17 cellular contexts compared by ENCODE assay signal in genomic region chr12:109346920-109347319, GRCh38. TPM values are rescaled to one million over a fixed set of nuclear protein-coding genes. Genes with fewer than 3 reads are reported as not detected.
DNase-seq lines count a peak whose midpoint lies in the region; ATAC-seq, FAIRE-seq and TF ChIP-seq lines count a peak whose summit lies in the region.
"Had no signal": no experiment of that assay in that cellular context is flagged by ENCODE, and none has a peak within 500 bp of the region (broad histone marks: within the 10 kb centered on the region; RNA-seq: fewer than 3 reads in every experiment).

No MANE protein-coding gene starts in this region.

- H3K27ac Mint-ChIP-seq in activated naive CD4-positive, alpha-beta T cell treated with anti-CD3 and anti-CD28 coated beads for 36 hours: no peak overlapping the region
- no peak overlapping the region for H3K27ac Mint-ChIP-seq in neural progenitor cell
- H3K27ac Mint-ChIP-seq in effector memory CD8-positive, alpha-beta T cell: no peak overlapping the region
- H3K27ac Mint-ChIP-seq: T-helper 17 cell had no signal

- H3K9me3 ChIP-seq in GM12878 (replicated peaks; ENCODE audit: control insufficient read depth, insufficient read depth, low read length) (no peaks in the 10 kb centered on the region; the same call in 2 of the 3 replicates), neural progenitor cell (ENCODE audit: low read depth) (no peaks in the 10 kb centered on the region)

- H3K4me3 ChIP-seq in HFF-Myc (replicated peaks; ENCODE audit: low read depth, low read length) (no peak overlapping the region), GM12878 (no peak overlapping the region), neural progenitor cell (no peak overlapping the region)
- H3K4me3 ChIP-seq: dorsolateral prefrontal cortex had no signal

- H3K4me3 Mint-ChIP-seq in activated naive CD4-positive, alpha-beta T cell treated with anti-CD3 and anti-CD28 coated beads for 36 hours: no peak overlapping the region
- H3K4me3 Mint-ChIP-seq in neural progenitor cell: no peak overlapping the region
- no peak overlapping the region for H3K4me3 Mint-ChIP-seq in effector memory CD8-positive, alpha-beta T cell
- H3K4me3 Mint-ChIP-seq: T-helper 17 cell had no signal

- H3K27ac ChIP-seq in GM12878 (ENCODE audit: control insufficient read depth, insufficient read depth) (no peak overlapping the region), neural progenitor cell (no peak overlapping the region)
- H3K27ac ChIP-seq: dorsolateral prefrontal cortex, KMS-11 had no signal

- no peak for FAIRE-seq in GM12878 (lab: Jason Lieb, UNC)
- FAIRE-seq: small intestine had no signal

- POLR2A ChIA-PET in GM12878 (lab: Charles Lee): no interaction called here

- H3K27me3 Mint-ChIP-seq in activated naive CD4-positive, alpha-beta T cell treated with anti-CD3 and anti-CD28 coated beads for 36 hours (ENCODE audit: low read depth): peaks cover 9% of the 10 kb centered on the region
- H3K27me3 Mint-ChIP-seq in neural progenitor cell (ENCODE audit: insufficient read depth, low read depth): peaks cover 2% of the 10 kb centered on the region
- peaks cover 23 to 25% of the 10 kb centered on the region in 2 donors for H3K27me3 Mint-ChIP-seq in effector memory CD8-positive, alpha-beta T cell

- H3K9ac ChIP-seq in GM12878 (ENCODE audit: control insufficient read depth, insufficient read depth, low read length) (no peak overlapping the region), neural progenitor cell (no peak overlapping the region)
- H3K9ac ChIP-seq: KMS-11 had no signal

- TF ChIP-seq RAD21 in GM12878 (IDR thresholded peaks at IDR 0.05; ENCODE audit: insufficient read depth, low read depth, low read length): peak; percentile 2; the same call in 1 of the 2 replicates

- no peak for TF ChIP-seq POLR2A in GM12878 (IDR thresholded peaks at IDR 0.05; ENCODE audit: low read depth, low read length)

- WGBS in GM12878 (ENCODE audit: insufficient coverage, insufficient replicate concordance, low lambda C conversion rate, missing lambda C conversion rate): 26% methylated on average over 2 of the region's 3 CpGs

- TF ChIP-seq CTCF in HFF-Myc (IDR thresholded peaks at IDR 0.05; ENCODE audit: low read depth, low read length, missing control alignments): peak; percentile 38
- TF ChIP-seq CTCF in GM12878 (IDR thresholded peaks at IDR 0.05 in 2 of 3, conservative IDR thresholded peaks at IDR 0.05 in 1 of 3; ENCODE audit: control insufficient read depth in 2 of 3, extremely low read depth in 1 of 3, insufficient read depth in 1 of 3, low read depth in 3 of 3, low read length in 3 of 3): peak in 1 of 3 experiments; percentile 22; a peak in 1 of 6 replicates
- peak; percentile 34 for TF ChIP-seq CTCF in neural progenitor cell (IDR thresholded peaks at IDR 0.05)

- DNase-seq in activated naive CD4-positive, alpha-beta T cell treated with anti-CD3 and anti-CD28 coated beads for 36 hours: peak; percentile 26
- no peak for DNase-seq in activated naive CD4-positive, alpha-beta T cell (lab: John Stamatoyannopoulos, UW)
- no peak for DNase-seq in HFF-Myc (ENCODE audit: extremely low read depth, low read depth)
- DNase-seq in GM12878 (ENCODE audit: low read depth, low spot score): no peak
- no peak for DNase-seq in neural progenitor cell (ENCODE audit: low spot score)
- no peak for DNase-seq in COLO668 (lab: John Stamatoyannopoulos, UW; ENCODE audit: unreplicated experiment)
- no peak for DNase-seq in effector memory CD8-positive, alpha-beta T cell
- DNase-seq in NCI-H524 treated with DMSO at 0.1 percent for 48 hours (lab: John Stamatoyannopoulos, UW): no peak
- DNase-seq: activated gamma-delta T cell, dorsolateral prefrontal cortex, foreskin fibroblast, nucleus accumbens, T-helper 17 cell had no signal

- in situ Hi-C loops in GM12878 (cut with MboI): no loop called here

- H3K4me2 ChIP-seq in GM12878 (ENCODE audit: control insufficient read depth, insufficient read depth): no peak overlapping the region
- no peak overlapping the region for H3K4me2 ChIP-seq in neural progenitor cell
- H3K4me2 ChIP-seq: KMS-11 had no signal

- no peak for TF ChIP-seq EP300 in GM12878 (IDR thresholded peaks at IDR 0.05; ENCODE audit: borderline replicate concordance in 1 of 2, control insufficient read depth in 1 of 2, low read depth in 2 of 2, low read length in 2 of 2)

- intact Hi-C loops in activated naive CD4-positive, alpha-beta T cell treated with anti-CD3 and anti-CD28 coated beads for 36 hours (cut with micrococcal nuclease): loop anchor here (2.0 kb wide), 1 partner anchor 46 kb away; no protein-coding TSS in a partner anchor
- intact Hi-C loops in GM12878 (cut with micrococcal nuclease; ENCODE audit: unreplicated experiment): no loop called here

- SMC1A ChIA-PET in GM12878 (lab: Charles Lee; ENCODE audit: uncharacterized antibody, unreplicated experiment): no interaction called here

- no peaks in the 10 kb centered on the region for H3K27me3 ChIP-seq in GM12878 (replicated peaks in 1 of 2; ENCODE audit: control insufficient read depth in 2 of 2, insufficient read depth in 2 of 2, low read length in 1 of 2)
- H3K27me3 ChIP-seq in neural progenitor cell: peaks cover 6% of the 10 kb centered on the region

- no peaks in the 10 kb centered on the region for H3K4me1 Mint-ChIP-seq in activated naive CD4-positive, alpha-beta T cell treated with anti-CD3 and anti-CD28 coated beads for 36 hours (ENCODE audit: low read depth)
- H3K4me1 Mint-ChIP-seq in neural progenitor cell: no peaks in the 10 kb centered on the region
- H3K4me1 Mint-ChIP-seq in effector memory CD8-positive, alpha-beta T cell (ENCODE audit: low read depth in 2 of 2): no peaks in the 10 kb centered on the region
- H3K4me1 Mint-ChIP-seq: T-helper 17 cell had no signal

- CTCF ChIA-PET in activated naive CD4-positive, alpha-beta T cell treated with anti-CD3 and anti-CD28 coated beads for 36 hours (lab: Charles Lee): interaction anchor here (0.8 to 1.9 kb wide), 2 partner anchors 35 to 38 kb away, joined by 3 to 5 read pairs; no protein-coding TSS in a partner anchor
- CTCF ChIA-PET in GM12878 (lab: Yijun Ruan, JAX): no interaction called here

- H3K36me3 Mint-ChIP-seq in activated naive CD4-positive, alpha-beta T cell treated with anti-CD3 and anti-CD28 coated beads for 36 hours (ENCODE audit: low read depth): no peaks in the 10 kb centered on the region
- no peaks in the 10 kb centered on the region for H3K36me3 Mint-ChIP-seq in neural progenitor cell
- no peaks in the 10 kb centered on the region for H3K36me3 Mint-ChIP-seq in effector memory CD8-positive, alpha-beta T cell (ENCODE audit: insufficient read depth)

- H3K36me3 ChIP-seq in GM12878 (ENCODE audit: control insufficient read depth in 2 of 2, insufficient read depth in 2 of 2, low read length in 1 of 2) (no peaks in the 10 kb centered on the region), neural progenitor cell (no peaks in the 10 kb centered on the region)

- no peak for ATAC-seq in GM12878
- no peak for ATAC-seq in effector memory CD8-positive, alpha-beta T cell (replicated peaks)
- ATAC-seq: T-helper 17 cell had no signal

- no peaks in the 10 kb centered on the region for H3K9me3 Mint-ChIP-seq in activated naive CD4-positive, alpha-beta T cell treated with anti-CD3 and anti-CD28 coated beads for 36 hours
- H3K9me3 Mint-ChIP-seq in neural progenitor cell: peaks cover 6% of the 10 kb centered on the region
- no peaks in the 10 kb centered on the region for H3K9me3 Mint-ChIP-seq in effector memory CD8-positive, alpha-beta T cell

- H4K20me1 ChIP-seq in GM12878 (ENCODE audit: control insufficient read depth, insufficient read depth) (no peaks in the 10 kb centered on the region), neural progenitor cell (ENCODE audit: low read depth) (no peaks in the 10 kb centered on the region)

- H3K4me1 ChIP-seq in GM12878 (ENCODE audit: control insufficient read depth, insufficient read depth, low read length) (no peaks in the 10 kb centered on the region), neural progenitor cell (no peaks in the 10 kb centered on the region)

- RAD21 ChIA-PET in GM12878 (lab: Charles Lee; ENCODE audit: unreplicated experiment): no interaction called here

- no TSS peak for BruUV-seq in GM12878 (replicated peaks; lab: Mats Ljungman, UMichigan)

- H2AFZ ChIP-seq in GM12878 (ENCODE audit: control insufficient read depth, low read depth, low read length) (no peak overlapping the region), neural progenitor cell (replicated peaks) (no peak overlapping the region)

- H3F3A ChIP-seq in neural progenitor cell (ENCODE audit: low read depth): no peaks in the 10 kb centered on the region

- H3K79me2 ChIP-seq in GM12878 (ENCODE audit: control insufficient read depth, insufficient read depth, low read length) (no peaks in the 10 kb centered on the region), neural progenitor cell (ENCODE audit: low read depth) (no peaks in the 10 kb centered on the region)

RNA-seq across cellular contexts. Expression of gene MYO1H, which starts 0.8 kb away (rescaled TPM):
- not detected for total RNA-seq in activated naive CD4-positive, alpha-beta T cell treated with anti-CD3 and anti-CD28 coated beads for 36 hours
- not detected in 2 replicates for total RNA-seq in GM12878 (2013; cell fraction: nucleolus; rRNA removed)
- total RNA-seq in GM12878 (2014; rRNA removed) (not detected in 2 replicates), GM12878 (2014; rRNA removed; fragmentation: Illumina TruSeq; extraction: Trizol) (not detected in 2 replicates), GM12878 (2021) (not detected in 2 replicates), neural progenitor cell (ENCODE audit: low replicate concordance) (not detected in 2 replicates)
- polyA plus RNA-seq in GM12878 (2011; ENCODE audit: low read depth): not detected
- polyA plus RNA-seq in GM12878 (2011; rRNA removed) (not detected in 2 replicates), GM12878 (2014; fragmentation: Illumina TruSeq; extraction: Trizol) (not detected in 2 replicates), GM12878 (2014; fragmentation: Nextera tagmentation; extraction: Ambion mirVana) (under 1 TPM in 1 of 2 experiments, not detected in 1; 0.05 TPM), GM12878 (2014; rRNA removed) (0.03 TPM in 1 of 2 replicates, not detected in the other), GM12878 (2016; fragmentation: Nextera tagmentation; extraction: Ambion mirVana) (not detected)
- polyA plus RNA-seq in GM12878 (2011; cell fraction: cytosol; rRNA removed): not detected in 2 replicates
- polyA plus RNA-seq in GM12878 (2011; cell fraction: nucleus; rRNA removed): not detected in 2 replicates
- 0.04 TPM in 1 of 2 replicates, not detected in the other for polyA plus RNA-seq in GM12878 (2012)
- polyA minus RNA-seq in GM12878 (2011; rRNA and poly(A)+ RNA removed): not detected in 2 replicates
- not detected in 2 replicates for polyA minus RNA-seq in GM12878 (2011; cell fraction: cytosol; rRNA and poly(A)+ RNA removed)
- not detected in 2 replicates for polyA minus RNA-seq in GM12878 (2011; cell fraction: nucleus; rRNA and poly(A)+ RNA removed)
- total RNA-seq: NCI-H460, RPMI7951, T-helper 17 cell had no signal
- polyA plus RNA-seq: small intestine had no signal

RNA-seq across cellular contexts. Expression of gene FOXN4, which starts 37.8 kb away (rescaled TPM):
- total RNA-seq in activated naive CD4-positive, alpha-beta T cell treated with anti-CD3 and anti-CD28 coated beads for 36 hours: not detected
- total RNA-seq in GM12878 (2013; cell fraction: nucleolus; rRNA removed): not detected in 2 replicates
- total RNA-seq in GM12878 (2014; rRNA removed) (not detected in 2 replicates), GM12878 (2014; rRNA removed; fragmentation: Illumina TruSeq; extraction: Trizol) (not detected in 2 replicates), GM12878 (2021) (not detected in 2 replicates), neural progenitor cell (ENCODE audit: low replicate concordance) (0.25 TPM in 1 of 2 replicates, not detected in the other)
- not detected for polyA plus RNA-seq in GM12878 (2011; ENCODE audit: low read depth)
- polyA plus RNA-seq in GM12878 (2011; rRNA removed) (not detected in 2 replicates), GM12878 (2014; fragmentation: Illumina TruSeq; extraction: Trizol) (not detected in 2 replicates), GM12878 (2014; fragmentation: Nextera tagmentation; extraction: Ambion mirVana) (not detected), GM12878 (2014; rRNA removed) (not detected in 2 replicates), GM12878 (2016; fragmentation: Nextera tagmentation; extraction: Ambion mirVana) (not detected)
- polyA plus RNA-seq in GM12878 (2011; cell fraction: cytosol; rRNA removed): not detected in 2 replicates
- not detected in 2 replicates for polyA plus RNA-seq in GM12878 (2011; cell fraction: nucleus; rRNA removed)
- not detected in 2 replicates for polyA plus RNA-seq in GM12878 (2012)
- not detected in 2 replicates for polyA minus RNA-seq in GM12878 (2011; rRNA and poly(A)+ RNA removed)
- not detected in 2 replicates for polyA minus RNA-seq in GM12878 (2011; cell fraction: cytosol; rRNA and poly(A)+ RNA removed)
- polyA minus RNA-seq in GM12878 (2011; cell fraction: nucleus; rRNA and poly(A)+ RNA removed): not detected in 2 replicates
- total RNA-seq: NCI-H460, RPMI7951, T-helper 17 cell had no signal
- polyA plus RNA-seq: small intestine had no signal
